In the genomic region with DNA sequence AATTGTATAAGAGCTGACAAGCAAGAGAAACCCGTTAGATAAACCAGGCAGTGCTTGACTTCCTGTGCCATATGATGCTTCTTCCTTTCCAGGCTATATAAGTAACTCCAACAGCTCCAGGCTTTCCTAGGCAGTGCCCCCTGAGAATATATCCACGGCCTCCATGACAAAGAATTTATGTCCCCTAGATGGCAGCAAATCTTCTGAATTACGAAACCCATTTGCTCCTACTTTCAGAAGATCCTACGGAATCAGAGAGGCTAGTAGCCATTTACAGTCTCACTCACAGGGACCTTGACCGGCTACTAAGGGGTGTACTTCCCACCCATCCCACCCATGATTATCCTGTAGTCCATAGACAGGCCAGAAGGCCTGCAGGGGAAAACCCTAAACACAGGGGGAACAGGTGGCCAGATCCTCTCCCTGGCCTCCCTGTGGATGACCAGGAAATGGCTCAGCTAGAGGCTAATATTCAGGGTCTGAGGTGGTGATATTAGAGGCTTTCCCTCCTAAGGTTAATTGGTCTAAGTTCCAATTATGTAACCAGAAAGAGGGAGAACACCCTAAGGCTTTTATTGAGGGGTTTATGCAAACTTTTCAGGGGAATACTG, we compare ENCODE assay signal across 8 cellular contexts.
DNase-seq lines count a peak whose midpoint lies in the region; ATAC-seq and TF ChIP-seq lines count a peak whose summit lies in the region.

No MANE protein-coding gene starts in this region.

- H3K27ac ChIP-seq in colonic mucosa (no peak overlapping the region), Peyer's patch (no peak overlapping the region)

- H3K9me3 Mint-ChIP-seq in nephron: no peaks in the 10 kb centered on the region

- no peaks in the 10 kb centered on the region for H3K36me3 Mint-ChIP-seq in nephron (ENCODE audit: low read depth)

- no peak overlapping the region for H3K9ac ChIP-seq in colonic mucosa (ENCODE audit: low read depth in 2 of 2, low read length in 2 of 2)

- DNase-seq in GM06990 (ENCODE audit: extremely low read depth, insufficient read length) (no peak), NB4 (ENCODE audit: low read depth) (peak; percentile 53), colonic mucosa (no peak), Peyer's patch (no peak)
- no peak for DNase-seq in effector CD8-positive, alpha-beta T cell (lab: John Stamatoyannopoulos, UW)

- H3K9me3 ChIP-seq in colonic mucosa: no peaks in the 10 kb centered on the region
- no peaks in the 10 kb centered on the region for H3K9me3 ChIP-seq in Peyer's patch

- no peak for TF ChIP-seq POLR2A in NB4 (IDR thresholded peaks at IDR 0.05; ENCODE audit: extremely low read depth, insufficient read length)
- no peak for TF ChIP-seq POLR2A in Peyer's patch (IDR thresholded peaks at IDR 0.05)

- ATAC-seq in HG02840 (IDR thresholded peaks at IDR 0.05; ENCODE audit: low FRiP score, unreplicated experiment) (no peak), HG03571 (IDR thresholded peaks at IDR 0.05; ENCODE audit: unreplicated experiment) (no peak)

- H3K4me3 Mint-ChIP-seq in nephron: no peak overlapping the region

- no peaks in the 10 kb centered on the region for H3K27me3 Mint-ChIP-seq in nephron (ENCODE audit: low read depth)

- H3K36me3 ChIP-seq in GM06990 (ENCODE audit: control insufficient read depth, insufficient read depth, low read length): no peaks in the 10 kb centered on the region
- no peaks in the 10 kb centered on the region for H3K36me3 ChIP-seq in colonic mucosa
- H3K36me3 ChIP-seq in Peyer's patch: no peaks in the 10 kb centered on the region

- intact Hi-C loops in colonic mucosa (cut with DNase I): no loop called here

- H3K4me1 ChIP-seq in colonic mucosa: no peaks in the 10 kb centered on the region
- H3K4me1 ChIP-seq in Peyer's patch: no peaks in the 10 kb centered on the region

- TF ChIP-seq CTCF in GM06990 (IDR thresholded peaks at IDR 0.05; ENCODE audit: insufficient read depth, low read length, poor library complexity, severe bottlenecking) (peak; percentile 20), NB4 (IDR thresholded peaks at IDR 0.05; ENCODE audit: low read depth, low read length) (no peak), colonic mucosa (IDR thresholded peaks at IDR 0.05) (peak; percentile 12), nephron (IDR thresholded peaks at IDR 0.05; ENCODE audit: unreplicated experiment in 3 of 3) (peak; percentile 16 to 40 (median 26)), Peyer's patch (IDR thresholded peaks at IDR 0.05) (peak in 1 of 6 experiments; percentile 9)

- no peaks in the 10 kb centered on the region for H3K4me1 Mint-ChIP-seq in nephron

- H3K27ac Mint-ChIP-seq in nephron: no peak overlapping the region

- H3K27me3 ChIP-seq in GM06990 (replicated peaks; ENCODE audit: control insufficient read depth, insufficient read depth, low read length) (no peaks in the 10 kb centered on the region; the same call in 1 of the 2 replicates), colonic mucosa (no peaks in the 10 kb centered on the region), Peyer's patch (no peaks in the 10 kb centered on the region)

- H3K4me3 ChIP-seq in GM06990 (replicated peaks; ENCODE audit: low read depth, low read length) (no peak overlapping the region), NB4 (ENCODE audit: low read depth, low read length) (no peak overlapping the region), colonic mucosa (no peak overlapping the region), Peyer's patch (no peak overlapping the region)
